18 cellular contexts compared by ENCODE assay signal in the genomic region with DNA sequence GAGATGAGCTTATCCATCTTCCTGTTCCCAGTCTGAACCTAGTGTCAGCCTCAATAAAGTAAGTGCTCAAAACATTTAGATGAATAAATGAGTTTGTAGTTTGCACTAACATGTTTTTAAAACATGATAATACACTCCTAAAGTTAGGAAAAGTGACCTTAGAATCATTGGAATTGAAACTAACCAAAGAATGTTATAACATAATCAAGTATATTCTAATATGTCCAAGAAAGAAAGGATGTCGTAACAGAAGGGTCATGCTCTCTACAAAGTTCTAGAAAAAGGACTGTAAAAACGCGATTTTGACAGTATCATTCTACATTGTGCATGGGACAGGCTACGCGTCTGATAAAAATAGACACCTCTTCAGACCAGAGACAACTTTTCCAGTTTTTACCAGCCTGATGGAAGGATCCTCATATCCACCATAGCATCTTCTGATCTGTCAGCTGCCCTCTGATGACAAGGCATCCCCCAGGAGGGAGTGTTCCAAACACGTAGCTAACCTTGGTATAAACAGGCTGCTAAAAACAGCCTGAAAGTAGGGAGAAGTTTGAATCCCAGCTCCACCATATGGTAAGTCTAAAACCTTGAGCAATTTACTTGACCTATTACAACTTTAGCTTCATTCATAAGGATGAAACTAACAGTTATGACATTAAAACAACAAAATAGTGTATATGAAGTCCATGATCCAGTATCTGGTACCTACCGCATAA. TPM values are rescaled to one million over a fixed set of nuclear protein-coding genes. Genes with fewer than 3 reads are reported as not detected.
A peak's percentile ranks its signal among the peaks of the same experiment; 100 is the strongest.
DNase-seq lines count a peak whose midpoint lies in the region; ATAC-seq, FAIRE-seq and TF ChIP-seq lines count a peak whose summit lies in the region.
"Had no signal": no experiment of that assay in that cellular context is flagged by ENCODE, and none has a peak within 500 bp of the region (broad histone marks: within the 10 kb centered on the region; RNA-seq: fewer than 3 reads in every experiment).

No MANE protein-coding gene starts in this region.

- in situ Hi-C loops in transverse colon (cut with MboI; ENCODE audit: low pct_ligation_motif_present in 1 of 4, low pct_unique_long_range_greater_than_20kb in 1 of 4, low sequenced_read_pairs in 3 of 4) = no loop called here

- H3K27ac ChIP-seq in muscle layer of duodenum (ENCODE audit: low read length) (peak overlapping the region; percentile 48), transverse colon (peak overlapping the region; percentile 54 to 82 (median 64)), A673 (ENCODE audit: low read depth, low read length, poor library complexity, severe bottlenecking) (no peak overlapping the region)
- H3K27ac ChIP-seq: HL-60, SK-N-MC had no signal

- H3K4me3 ChIP-seq in muscle layer of duodenum (ENCODE audit: low read depth in 1 of 2, low read length in 2 of 2) = no peak overlapping the region
- no peak overlapping the region for H3K4me3 ChIP-seq in transverse colon
- H3K4me3 ChIP-seq in A673 (ENCODE audit: low read depth, low read length, poor library complexity, severe bottlenecking) = no peak overlapping the region
- H3K4me3 ChIP-seq: SK-N-MC had no signal

- H3K4me1 ChIP-seq in muscle layer of duodenum (ENCODE audit: control insufficient read depth in 1 of 2, insufficient read depth in 2 of 2, low read length in 2 of 2) (peaks cover 14 to 32% of the 10 kb centered on the region in 2 donors), transverse colon (peaks cover 0 to 10% (median 0%) of the 10 kb centered on the region in 4 donors), A673 (ENCODE audit: insufficient read depth, low read length, poor library complexity, severe bottlenecking) (peaks cover 64% of the 10 kb centered on the region)

- no peak for ATAC-seq in GM21723 (IDR thresholded peaks at IDR 0.05; ENCODE audit: unreplicated experiment)

- TF ChIP-seq CTCF in transverse colon (IDR thresholded peaks at IDR 0.05) (no peak), D721Med (IDR thresholded peaks at IDR 0.05; ENCODE audit: insufficient read depth, missing control alignments) (no peak), A673 (conservative IDR thresholded peaks at IDR 0.05; ENCODE audit: low read depth, low read length) (no peak)

- BruUV-seq in A673 (replicated peaks; lab: Mats Ljungman, UMichigan) = no TSS peak

- H3K27me3 ChIP-seq in muscle layer of duodenum (ENCODE audit: low read depth, low read length) = no peaks in the 10 kb centered on the region
- no peaks in the 10 kb centered on the region for H3K27me3 ChIP-seq in transverse colon
- H3K27me3 ChIP-seq in A673 (replicated peaks; ENCODE audit: insufficient read depth, low read depth, low read length, poor library complexity) = no peaks in the 10 kb centered on the region

- FAIRE-seq in HTR-8/SVneo (lab: Jason Lieb, UNC) (peak; percentile 16), endometrium (lab: Jason Lieb, UNC) (peak; percentile 90), D721Med (lab: Jason Lieb, UNC) (no peak)

- no peak for TF ChIP-seq POLR2A in transverse colon (IDR thresholded peaks at IDR 0.05)

- H3K9me3 ChIP-seq in muscle layer of duodenum (ENCODE audit: control insufficient read depth in 1 of 2, low read length in 2 of 2) (no peaks in the 10 kb centered on the region), transverse colon (no peaks in the 10 kb centered on the region), A673 (ENCODE audit: low read depth, low read length, poor library complexity, severe bottlenecking) (no peaks in the 10 kb centered on the region)

- H3K36me3 ChIP-seq in muscle layer of duodenum (ENCODE audit: control insufficient read depth in 1 of 2, insufficient read depth in 2 of 2, low read length in 2 of 2) = no peaks in the 10 kb centered on the region
- H3K36me3 ChIP-seq in transverse colon = no peaks in the 10 kb centered on the region
- H3K36me3 ChIP-seq in A673 (ENCODE audit: insufficient read depth, low read length, poor library complexity, severe bottlenecking) = no peaks in the 10 kb centered on the region

- DNase-seq in HTR-8/SVneo (ENCODE audit: insufficient read length, low spot score) = no peak
- DNase-seq in transverse colon = no peak
- DNase-seq in D721Med (ENCODE audit: insufficient read length, low spot score) = no peak
- DNase-seq in A673 (ENCODE audit: low spot score) = no peak
- DNase-seq: ACHN, DMS79 treated with DMSO at 0.1 percent for 48 hours, H9, Karpas-422, NCI-H1694 treated with DMSO at 0.1 percent for 48 hours, NCI-H2227 treated with DMSO at 0.1 percent for 48 hours, NCI-H510A treated with DMSO at 0.1 percent for 48 hours, NCI-H774, SHP77 had no signal

- intact Hi-C loops in transverse colon (cut with DNase I; ENCODE audit: low total_unique reads) = no loop called here
- intact Hi-C loops in A673 (cut with micrococcal nuclease; ENCODE audit: unreplicated experiment) = no loop called here

- WGBS in transverse colon (ENCODE audit: low coverage in 1 of 2), 2 donors = 77 to 79% methylated on average over 6 to 7 of the region's 7 CpGs

- TF ChIP-seq EP300 in transverse colon (IDR thresholded peaks at IDR 0.05; ENCODE audit: low read depth) = no peak

- POLR2A ChIA-PET in A673 (lab: Charles Lee; ENCODE audit: low non-redundant PET) = no interaction called here

- CTCF ChIA-PET in A673 (lab: Charles Lee) = interaction anchor here (0.9 kb wide), 1 partner anchor 82 kb away, joined by 3 read pairs; no protein-coding TSS in a partner anchor

RNA-seq across cellular contexts. Expression of a gene that starts 30.2 kb away (rescaled TPM):
- 10 to 100 TPM; 23.6 to 49.4 (median 38.0) TPM for total RNA-seq in transverse colon
- 45.9 and 62.6 TPM in 2 replicates for total RNA-seq in A673 (2021)
